ENCODE assay signal across 20 cellular contexts in genomic region chr9:131639771-131640437, GRCh38.
DNase-seq lines count a peak whose midpoint lies in the region; ATAC-seq, FAIRE-seq and TF ChIP-seq lines count a peak whose summit lies in the region.
"Had no signal": no experiment of that assay in that cellular context is flagged by ENCODE, and none has a peak within 500 bp of the region (broad histone marks: within the 10 kb centered on the region; RNA-seq: fewer than 3 reads in every experiment).

No MANE protein-coding gene starts in this region.

- POLR2A ChIA-PET in endothelial cell of umbilical vein (lab: Charles Lee): no interaction called here

- H3K9me3 ChIP-seq in RWPE2 (ENCODE audit: severe bottlenecking) (no peaks in the 10 kb centered on the region), endothelial cell of umbilical vein (replicated peaks; ENCODE audit: control insufficient read depth, insufficient read depth, low read length) (no peaks in the 10 kb centered on the region)
- H3K9me3 ChIP-seq: BLaER1 had no signal

- ATAC-seq in RWPE2 (ENCODE audit: low read depth): 0 out of 3 replicates have a peak, but pooled peaks have one; percentile 16
- ATAC-seq in stimulated activated effector memory CD8-positive, alpha-beta T cell treated with anti-CD3 and anti-CD28 coated beads, Interleukin-12 subunit alpha, Interleukin-12 subunit beta, amount 100 ng/mL, for 72 hours: no peak
- no peak for ATAC-seq in HG02981 (IDR thresholded peaks at IDR 0.05; ENCODE audit: unreplicated experiment)
- no peak for ATAC-seq in GM21515 (IDR thresholded peaks at IDR 0.05; ENCODE audit: unreplicated experiment)
- ATAC-seq: K562, left lobe of liver, PC-3, SK-N-SH treated with all-trans-retinoic acid at 6 μM for 48 hours had no signal

- CTCF ChIA-PET in endothelial cell of umbilical vein (lab: Charles Lee): interaction anchor here (0.9 to 1.0 kb wide), 3 partner anchors 18 to 89 kb away, joined by 3 to 4 read pairs (median 4); no protein-coding TSS in a partner anchor

- peaks cover 59% of the 10 kb centered on the region for H3K36me3 Mint-ChIP-seq in activated CD4-positive, alpha-beta T cell treated with anti-CD3 and anti-CD28 coated beads, Interleukin-2, amount 10 ng/mL, durations not matched to agents 24 days and 14 days (ENCODE audit: low read depth)
- peaks cover 100% of the 10 kb centered on the region for H3K36me3 Mint-ChIP-seq in stimulated activated effector memory CD8-positive, alpha-beta T cell treated with anti-CD3 and anti-CD28 coated beads, Interleukin-12 subunit alpha, Interleukin-12 subunit beta, amount 100 ng/mL, for 72 hours

- H3K27ac Mint-ChIP-seq in activated CD4-positive, alpha-beta T cell treated with anti-CD3 and anti-CD28 coated beads, Interleukin-2, amount 10 ng/mL, durations not matched to agents 24 days and 14 days: peak overlapping the region; percentile 66
- H3K27ac Mint-ChIP-seq in stimulated activated effector memory CD8-positive, alpha-beta T cell treated with anti-CD3 and anti-CD28 coated beads, Interleukin-12 subunit alpha, Interleukin-12 subunit beta, amount 100 ng/mL, for 72 hours: peak overlapping the region; percentile 94

- H3K4me3 ChIP-seq in RWPE2 (ENCODE audit: severe bottlenecking) (no peak overlapping the region), endothelial cell of umbilical vein (replicated peaks in 1 of 3; ENCODE audit: insufficient read depth in 1 of 3, low read depth in 1 of 3, low read length in 3 of 3) (no peak overlapping the region)
- H3K4me3 ChIP-seq: BLaER1, K562, skin epidermis had no signal

- H3K27ac ChIP-seq in RWPE2 (ENCODE audit: poor library complexity, severe bottlenecking): no peak overlapping the region
- peak overlapping the region; percentile 21 for H3K27ac ChIP-seq in endothelial cell of umbilical vein (ENCODE audit: insufficient read depth, low read depth, low read length)
- H3K27ac ChIP-seq: BLaER1, parathyroid adenoma had no signal

- H3K9ac ChIP-seq in endothelial cell of umbilical vein (replicated peaks; ENCODE audit: extremely low read depth, insufficient read depth, low read length): peak overlapping the region; percentile 32
- H3K9ac ChIP-seq: BLaER1, parathyroid adenoma had no signal

- no peak for FAIRE-seq in endothelial cell of umbilical vein (lab: Jason Lieb, UNC)
- FAIRE-seq: K562, urothelium cell line had no signal

- peaks cover 58% of the 10 kb centered on the region for H3K4me1 Mint-ChIP-seq in activated CD4-positive, alpha-beta T cell treated with anti-CD3 and anti-CD28 coated beads, Interleukin-2, amount 10 ng/mL, durations not matched to agents 24 days and 14 days
- peaks cover 77% of the 10 kb centered on the region for H3K4me1 Mint-ChIP-seq in stimulated activated effector memory CD8-positive, alpha-beta T cell treated with anti-CD3 and anti-CD28 coated beads, Interleukin-12 subunit alpha, Interleukin-12 subunit beta, amount 100 ng/mL, for 72 hours

- H4K20me1 ChIP-seq in endothelial cell of umbilical vein (replicated peaks; ENCODE audit: control insufficient read depth, extremely low read depth, insufficient read depth, low read length): no peaks in the 10 kb centered on the region

- H3K4me1 ChIP-seq in RWPE2 (ENCODE audit: insufficient read depth, poor library complexity, severe bottlenecking) (peaks cover 21% of the 10 kb centered on the region), endothelial cell of umbilical vein (ENCODE audit: control insufficient read depth, extremely low read depth, insufficient read depth, low read length) (peaks cover 22% of the 10 kb centered on the region)
- H3K4me1 ChIP-seq: BLaER1, parathyroid adenoma had no signal

- dilution Hi-C loops in endothelial cell of umbilical vein (cut with MboI; ENCODE audit: extremely low pct_ligation_motif_present, low sequenced_read_pairs): no loop called here

- H3K4me2 ChIP-seq in endothelial cell of umbilical vein (ENCODE audit: insufficient read depth, low read length): no peak overlapping the region
- H3K4me2 ChIP-seq: BLaER1 had no signal

- no peak for DNase-seq in activated CD4-positive, alpha-beta T cell treated with anti-CD3 and anti-CD28 coated beads, Interleukin-2, amount 10 ng/mL, durations not matched to agents 24 days and 14 days
- DNase-seq in activated CD4-positive, alpha-beta T cell treated with anti-CD3 and anti-CD28 coated beads for 48 hours: no peak
- DNase-seq in RWPE2 (ENCODE audit: low spot score): no peak
- DNase-seq in endothelial cell of umbilical vein (ENCODE audit: low read depth, low spot score): no peak
- DNase-seq in stimulated activated effector memory CD8-positive, alpha-beta T cell treated with anti-CD3 and anti-CD28 coated beads, Interleukin-12 subunit alpha, Interleukin-12 subunit beta, amount 100 ng/mL, for 72 hours (ENCODE audit: low spot score in 2 of 2): no peak
- DNase-seq in anterior cingulate cortex (lab: John Stamatoyannopoulos, UW): no peak
- DNase-seq: naive B cell, NCI-H1092, NCI-H2107, NCI-H526, PC-3 had no signal

- intact Hi-C loops in activated CD4-positive, alpha-beta T cell treated with anti-CD3 and anti-CD28 coated beads, Interleukin-2, amount 10 ng/mL, durations not matched to agents 24 days and 14 days (cut with micrococcal nuclease): loop anchor here (10.0 kb wide), 1 partner anchor 235 kb away; no protein-coding TSS in a partner anchor
- intact Hi-C loops in endothelial cell of umbilical vein (cut with micrococcal nuclease): no loop called here

- H2AFZ ChIP-seq in endothelial cell of umbilical vein (ENCODE audit: low read depth, low read length): no peak overlapping the region
- H2AFZ ChIP-seq: parathyroid adenoma had no signal

- H3K27me3 Mint-ChIP-seq in activated CD4-positive, alpha-beta T cell treated with anti-CD3 and anti-CD28 coated beads, Interleukin-2, amount 10 ng/mL, durations not matched to agents 24 days and 14 days: no peaks in the 10 kb centered on the region
- H3K27me3 Mint-ChIP-seq: naive B cell had no signal

- BruUV-seq in endothelial cell of umbilical vein (replicated peaks; lab: Mats Ljungman, UMichigan): no TSS peak

- TF ChIP-seq CTCF in RWPE2 (IDR thresholded peaks at IDR 0.05; ENCODE audit: poor library complexity, severe bottlenecking) (no peak), endothelial cell of umbilical vein (IDR thresholded peaks at IDR 0.05; ENCODE audit: extremely low read depth in 1 of 2, insufficient read depth in 1 of 2, low read depth in 1 of 2, low read length in 2 of 2) (no peak)

- H3K79me2 ChIP-seq in endothelial cell of umbilical vein (ENCODE audit: control insufficient read depth, insufficient read depth, low read length): no peaks in the 10 kb centered on the region
- H3K79me2 ChIP-seq: parathyroid adenoma had no signal

- no peaks in the 10 kb centered on the region for H3K9me3 Mint-ChIP-seq in activated CD4-positive, alpha-beta T cell treated with anti-CD3 and anti-CD28 coated beads, Interleukin-2, amount 10 ng/mL, durations not matched to agents 24 days and 14 days
- H3K9me3 Mint-ChIP-seq in stimulated activated effector memory CD8-positive, alpha-beta T cell treated with anti-CD3 and anti-CD28 coated beads, Interleukin-12 subunit alpha, Interleukin-12 subunit beta, amount 100 ng/mL, for 72 hours: no peaks in the 10 kb centered on the region
- H3K9me3 Mint-ChIP-seq: naive B cell had no signal

- H3K36me3 ChIP-seq in RWPE2 (ENCODE audit: low read depth): peaks cover 3% of the 10 kb centered on the region
- peaks cover 0 to 9% of the 10 kb centered on the region in 2 experiments for H3K36me3 ChIP-seq in endothelial cell of umbilical vein (ENCODE audit: control insufficient read depth in 2 of 2, extremely low read depth in 1 of 2, insufficient read depth in 2 of 2, low read length in 2 of 2)

- H3K27me3 ChIP-seq in RWPE2 (ENCODE audit: insufficient read depth, poor library complexity, severe bottlenecking) (no peaks in the 10 kb centered on the region), endothelial cell of umbilical vein (ENCODE audit: control insufficient read depth in 2 of 2, insufficient read depth in 2 of 2, low read length in 2 of 2) (no peaks in the 10 kb centered on the region)
- H3K27me3 ChIP-seq: BLaER1 had no signal

- no peak overlapping the region for H3K4me3 Mint-ChIP-seq in activated CD4-positive, alpha-beta T cell treated with anti-CD3 and anti-CD28 coated beads, Interleukin-2, amount 10 ng/mL, durations not matched to agents 24 days and 14 days
- H3K4me3 Mint-ChIP-seq in stimulated activated effector memory CD8-positive, alpha-beta T cell treated with anti-CD3 and anti-CD28 coated beads, Interleukin-12 subunit alpha, Interleukin-12 subunit beta, amount 100 ng/mL, for 72 hours: no peak overlapping the region
- H3K4me3 Mint-ChIP-seq: naive B cell had no signal

- no peak for TF ChIP-seq POLR2A in endothelial cell of umbilical vein (IDR thresholded peaks at IDR 0.05; ENCODE audit: low read depth, low read length)

- no peaks in the 10 kb centered on the region for H3K9me1 ChIP-seq in endothelial cell of umbilical vein (replicated peaks; ENCODE audit: control insufficient read depth, extremely low read depth, insufficient read depth, low read length)

TF ChIP-seq in endothelial cell of umbilical vein, 7 proteins besides CTCF, POLR2A, EP300 and RAD21:
- TF ChIP-seq GATA2 (IDR thresholded peaks at IDR 0.05; ENCODE audit: insufficient read depth, insufficient read length, low read depth, low read length) (no peak), JUN (IDR thresholded peaks at IDR 0.05; ENCODE audit: borderline replicate concordance, insufficient read depth, insufficient read length, low read depth) (no peak), EZH2 (IDR thresholded peaks at IDR 0.05; ENCODE audit: borderline replicate concordance, low read depth, low read length, severe bottlenecking) (no peak), MAX (IDR thresholded peaks at IDR 0.05; ENCODE audit: insufficient read depth, insufficient read length) (no peak), MYC (IDR thresholded peaks at IDR 0.05; ENCODE audit: low read depth, low read length) (no peak), FOS (IDR thresholded peaks at IDR 0.05; ENCODE audit: borderline replicate concordance, insufficient read depth, low read length) (no peak), POLR2AphosphoS5 (IDR thresholded peaks at IDR 0.05; ENCODE audit: insufficient read depth, low read depth, low read length) (no peak)
